In genomic region chr7:155965010-155965409, GRCh38 we compare ENCODE assay signal across 13 cellular contexts.
DNase-seq lines count a peak whose midpoint lies in the region; ATAC-seq and TF ChIP-seq lines count a peak whose summit lies in the region.
"Had no signal": no experiment of that assay in that cellular context is flagged by ENCODE, and none has a peak within 500 bp of the region (broad histone marks: within the 10 kb centered on the region; RNA-seq: fewer than 3 reads in every experiment).

No MANE protein-coding gene starts in this region.

- peaks cover 64% of the 10 kb centered on the region for H3K27me3 Mint-ChIP-seq in progenitor cell of endocrine pancreas

- no peaks in the 10 kb centered on the region for H3K36me3 ChIP-seq in HCT116 (ENCODE audit: control insufficient read depth in 1 of 2, insufficient read depth in 2 of 2, low read length in 2 of 2)
- H3K36me3 ChIP-seq: prostate gland had no signal

- no peaks in the 10 kb centered on the region for H3K4me1 Mint-ChIP-seq in progenitor cell of endocrine pancreas (ENCODE audit: low read depth)
- H3K4me1 Mint-ChIP-seq: mesothelial cell of epicardium, T-helper 17 cell had no signal

- H3K27ac Mint-ChIP-seq in progenitor cell of endocrine pancreas, result no peak overlapping the region
- H3K27ac Mint-ChIP-seq: CD8-positive, alpha-beta memory T cell; mesothelial cell of epicardium; T-helper 17 cell had no signal

- H4K20me1 ChIP-seq in HCT116 (ENCODE audit: insufficient read depth), result no peaks in the 10 kb centered on the region

- CTCF ChIA-PET in HCT116 (lab: Charles Lee), result interaction anchor here (1.1 to 1.2 kb wide), 2 partner anchors 102 to 508 kb away, joined by 3 to 4 read pairs; no protein-coding TSS in a partner anchor

- ATAC-seq in HCT116, result peak; percentile 68
- no peak for ATAC-seq in Right ventricle myocardium inferior
- ATAC-seq: T-helper 17 cell had no signal

- TF ChIP-seq CTCF in GM12865 (IDR thresholded peaks at IDR 0.05; ENCODE audit: insufficient read depth, low read depth, low read length, missing control alignments) (no peak), HCT116 (IDR thresholded peaks at IDR 0.05 in 2 of 3, conservative IDR thresholded peaks at IDR 0.05 in 1 of 3; ENCODE audit: borderline replicate concordance in 1 of 3, insufficient read depth in 1 of 3, low read depth in 2 of 3, low read length in 2 of 3) (no peak), progenitor cell of endocrine pancreas (IDR thresholded peaks at IDR 0.05; ENCODE audit: unreplicated experiment) (no peak)

- H3K9ac ChIP-seq in HCT116 (ENCODE audit: low read length), result peak overlapping the region; percentile 40
- H3K9ac ChIP-seq: GM23248 had no signal

- peak overlapping the region; percentile 92 for H3K4me2 ChIP-seq in HCT116 (ENCODE audit: low read length)

- H3K4me3 ChIP-seq in GM12865 (ENCODE audit: low read depth, low read length) (no peak overlapping the region), HCT116 (replicated peaks in 1 of 2; ENCODE audit: low read depth in 1 of 2, low read length in 2 of 2) (peak overlapping the region in 1 of 2 experiments; percentile 32; a peak in 2 of 4 replicates)
- H3K4me3 ChIP-seq: GM23248, prostate gland had no signal

- no peaks in the 10 kb centered on the region for H3K9me2 ChIP-seq in HCT116 (ENCODE audit: insufficient read depth)

- no TSS peak for BruUV-seq in HCT116 (replicated peaks; lab: Mats Ljungman, UMichigan)

- no peaks in the 10 kb centered on the region for H3K9me3 Mint-ChIP-seq in progenitor cell of endocrine pancreas (ENCODE audit: low read depth)
- H3K9me3 Mint-ChIP-seq: mesothelial cell of epicardium had no signal

- TF ChIP-seq POLR2A in HCT116 (IDR thresholded peaks at IDR 0.05; ENCODE audit: borderline replicate concordance, extremely low read depth, insufficient read depth, insufficient read length), result no peak

- no peaks in the 10 kb centered on the region for H3K27me3 ChIP-seq in HCT116 (ENCODE audit: insufficient read depth, low read length)

- H3K4me1 ChIP-seq in HCT116 (ENCODE audit: control insufficient read depth in 1 of 2, insufficient read depth in 2 of 2, low read length in 2 of 2), result peaks cover 55 to 61% of the 10 kb centered on the region in 2 experiments
- H3K4me1 ChIP-seq: prostate gland had no signal

- RAD21 ChIA-PET in HCT116 (lab: Charles Lee; ENCODE audit: low non-redundant PET in 1 of 2, low total read pairs in 2 of 2, uncharacterized antibody in 2 of 2, unreplicated experiment in 2 of 2), result interaction anchor here in 1 of 2 experiments (0.5 to 1.4 kb wide), 2 partner anchors 13 to 111 kb away, joined by 3 to 6 read pairs; no protein-coding TSS in a partner anchor

- H3K4me3 Mint-ChIP-seq in progenitor cell of endocrine pancreas (ENCODE audit: low read depth), result no peak overlapping the region
- H3K4me3 Mint-ChIP-seq: CD8-positive, alpha-beta memory T cell; mesothelial cell of epicardium; T-helper 17 cell had no signal

- H3K27ac ChIP-seq in HCT116 (ENCODE audit: low read depth, low read length), result peak overlapping the region; percentile 64
- H3K27ac ChIP-seq: GM23248, prostate gland had no signal

- H3K79me2 ChIP-seq in HCT116 (ENCODE audit: insufficient read depth, low read length), result no peaks in the 10 kb centered on the region

- H3K36me3 Mint-ChIP-seq in progenitor cell of endocrine pancreas (ENCODE audit: insufficient read depth), result no peaks in the 10 kb centered on the region
- H3K36me3 Mint-ChIP-seq: CD8-positive, alpha-beta memory T cell; mesothelial cell of epicardium had no signal

- POLR2A ChIA-PET in HCT116 (lab: Charles Lee), result no interaction called here

- TF ChIP-seq RAD21 in HCT116 (IDR thresholded peaks at IDR 0.05; ENCODE audit: low read depth), result no peak

- no peaks in the 10 kb centered on the region for H3K9me3 ChIP-seq in HCT116 (ENCODE audit: control insufficient read depth in 1 of 2, insufficient read depth in 1 of 2, low read depth in 1 of 2, low read length in 2 of 2)
- H3K9me3 ChIP-seq: prostate gland had no signal

- peak; percentile 30 for DNase-seq in GM12865 (ENCODE audit: low read depth)
- DNase-seq in HCT116 (ENCODE audit: low read depth, low spot score), result peak; percentile 91
- peak; percentile 10 to 18 for DNase-seq in activated CD4-positive, alpha-beta T cell treated with anti-CD3 and anti-CD28 coated beads, Interleukin-2, amount 50 U/mL, for 48 hours
- peak; percentile 28 for DNase-seq in iris pigment epithelial cell (ENCODE audit: low read depth)
- no peak for DNase-seq in progenitor cell of endocrine pancreas (ENCODE audit: low spot score, unreplicated experiment)
- DNase-seq in RPMI8226, result no peak
- no peak for DNase-seq in Right ventricle myocardium inferior (ENCODE audit: missing footprints)
- DNase-seq: CD8-positive, alpha-beta memory T cell; GM23248; NCI-H187 treated with DMSO at 0.1 percent for 48 hours; T-helper 17 cell had no signal

- H2AFZ ChIP-seq in HCT116 (ENCODE audit: low read depth, low read length, poor library complexity, severe bottlenecking), result no peak overlapping the region
- H2AFZ ChIP-seq: GM23248 had no signal

- intact Hi-C loops in HCT116 (cut with micrococcal nuclease), result loop anchor here (2.0 to 10.0 kb wide), 3 partner anchors 508 to 860 kb away; partner anchors contain the start of gene RNF32
- intact Hi-C loops in Right ventricle myocardium inferior (cut with DNase I), result no loop called here

TF ChIP-seq in HCT116, 20 proteins besides CTCF, POLR2A, EP300 and RAD21:
- no peak for TF ChIP-seq CEBPB (IDR thresholded peaks at IDR 0.05; ENCODE audit: low read depth)
- peak; percentile 64; the same call in 1 of the 2 replicates for TF ChIP-seq POLR2AphosphoS5 (IDR thresholded peaks at IDR 0.05; ENCODE audit: low read depth, low read length)
- peak; percentile 57 for TF ChIP-seq YY1 (IDR thresholded peaks at IDR 0.05; ENCODE audit: extremely low read depth, insufficient replicate concordance, low read depth, low read length)
- peak; percentile 99 for TF ChIP-seq TCF7L2 (IDR thresholded peaks at IDR 0.05; ENCODE audit: borderline replicate concordance, extremely low read depth, insufficient read depth, insufficient read length)
TF ChIP-seq in HCT116: peak in this region for 3.

Comparison
In these comparisons a context has a peak if more than half of its experiments do, and no peak if none do; other contexts are left out.
1. DNase-seq: peak in GM12865 (single experiment), HCT116 (single experiment), activated CD4-positive, alpha-beta T cell treated with anti-CD3 and anti-CD28 coated beads, Interleukin-2, amount 50 U/mL, for 48 hours (2 of 2) and iris pigment epithelial cell (single experiment); none in progenitor cell of endocrine pancreas (single experiment), RPMI8226 (single experiment) and Right ventricle myocardium inferior (single experiment).